ENCODE assay signal across 9 cellular contexts in genomic region chr12:54428050-54429013, GRCh38. TPM values are rescaled to one million over a fixed set of nuclear protein-coding genes. Genes with fewer than 3 reads are reported as not detected.
DNase-seq lines count a peak whose midpoint lies in the region; ATAC-seq, FAIRE-seq and TF ChIP-seq lines count a peak whose summit lies in the region.
"Had no signal": no experiment of that assay in that cellular context is flagged by ENCODE, and none has a peak within 500 bp of the region (broad histone marks: within the 10 kb centered on the region; RNA-seq: fewer than 3 reads in every experiment).

No MANE protein-coding gene starts in this region.

- WGBS in GM12878 (ENCODE audit: insufficient coverage, insufficient replicate concordance, low lambda C conversion rate, missing lambda C conversion rate): 36% methylated on average over 13 of the region's 13 CpGs
- 52% methylated on average over 13 of the region's 13 CpGs for WGBS in suprapubic skin

- TF ChIP-seq EP300 in GM12878 (IDR thresholded peaks at IDR 0.05; ENCODE audit: borderline replicate concordance in 1 of 2, control insufficient read depth in 1 of 2, low read depth in 2 of 2, low read length in 2 of 2) (no peak), suprapubic skin (IDR thresholded peaks at IDR 0.05) (no peak)

- H3K4me3 Mint-ChIP-seq in immature natural killer cell: peak overlapping the region; percentile 7 to 78 (median 69)

- H2AFZ ChIP-seq in GM12878 (ENCODE audit: control insufficient read depth, low read depth, low read length): no peak overlapping the region

- H3K4me3 ChIP-seq in GM12878 (no peak overlapping the region), suprapubic skin (no peak overlapping the region)

- BruUV-seq in GM12878 (replicated peaks; lab: Mats Ljungman, UMichigan): no TSS peak

- TF ChIP-seq RAD21 in GM12878 (IDR thresholded peaks at IDR 0.05; ENCODE audit: insufficient read depth, low read depth, low read length): no peak

- peaks cover 53 to 59% of the 10 kb centered on the region in 2 donors for H3K4me1 Mint-ChIP-seq in immature natural killer cell

- H3K9me3 ChIP-seq in GM12878 (replicated peaks; ENCODE audit: control insufficient read depth, insufficient read depth, low read length) (no peaks in the 10 kb centered on the region), suprapubic skin (no peaks in the 10 kb centered on the region)

- no peaks in the 10 kb centered on the region for H3K36me3 Mint-ChIP-seq in immature natural killer cell

- intact Hi-C loops in GM12878 (cut with micrococcal nuclease; ENCODE audit: unreplicated experiment): no loop called here

- peak overlapping the region; percentile 55 to 93 (median 88) for H3K27ac Mint-ChIP-seq in immature natural killer cell

- in situ Hi-C loops in KBM-7 (cut with MboI; ENCODE audit: low pct_unique_long_range_greater_than_20kb, low sequenced_read_pairs) (no loop called here), GM12878 (cut with MboI) (no loop called here)

- H3K27ac ChIP-seq in GM12878 (ENCODE audit: control insufficient read depth, insufficient read depth) (no peak overlapping the region), suprapubic skin (peak overlapping the region; percentile 31), substantia nigra (ENCODE audit: low read depth, low read length, poor library complexity, severe bottlenecking) (no peak overlapping the region)

- H4K20me1 ChIP-seq in GM12878 (ENCODE audit: control insufficient read depth, insufficient read depth): no peaks in the 10 kb centered on the region

- H3K4me1 ChIP-seq in GM12878 (ENCODE audit: control insufficient read depth, insufficient read depth, low read length) (peaks cover 5% of the 10 kb centered on the region), suprapubic skin (peaks cover 77% of the 10 kb centered on the region)

- DNase-seq in KBM-7: peak; percentile 70
- no peak for DNase-seq in GM12878 (ENCODE audit: low read depth, low spot score)
- DNase-seq in immature natural killer cell: peak; percentile 42 to 50 (median 48)
- no peak for DNase-seq in suprapubic skin (ENCODE audit: low spot score in 2 of 2)
- DNase-seq in substantia nigra (lab: John Stamatoyannopoulos, UW): no peak
- DNase-seq in activated naive CD4-positive, alpha-beta T cell (lab: John Stamatoyannopoulos, UW): no peak

- POLR2A ChIA-PET in GM12878 (lab: Charles Lee): interaction anchor here (0.6 to 3.3 kb wide), 7 partner anchors 9 to 204 kb away, joined by 3 to 10 read pairs (median 3); no protein-coding TSS in a partner anchor

- RAD21 ChIA-PET in GM12878 (lab: Charles Lee; ENCODE audit: unreplicated experiment): interaction anchor here (0.9 to 3.5 kb wide), 5 partner anchors 10 to 32 kb away, joined by 3 to 28 read pairs (median 9); no protein-coding TSS in a partner anchor

- H3K9ac ChIP-seq in GM12878 (ENCODE audit: control insufficient read depth, insufficient read depth, low read length): no peak overlapping the region

- H3K27me3 ChIP-seq in GM12878 (replicated peaks in 1 of 2; ENCODE audit: control insufficient read depth in 2 of 2, insufficient read depth in 2 of 2, low read length in 1 of 2): peaks cover 7 to 16% of the 10 kb centered on the region in 2 experiments
- no peaks in the 10 kb centered on the region for H3K27me3 ChIP-seq in suprapubic skin

- no peak for TF ChIP-seq POLR2A in GM12878 (IDR thresholded peaks at IDR 0.05; ENCODE audit: low read depth, low read length)
- no peak for TF ChIP-seq POLR2A in suprapubic skin (IDR thresholded peaks at IDR 0.05)

- H3K36me3 ChIP-seq in GM12878 (ENCODE audit: control insufficient read depth in 2 of 2, insufficient read depth in 2 of 2, low read length in 1 of 2) (no peaks in the 10 kb centered on the region), suprapubic skin (no peaks in the 10 kb centered on the region)

- SMC1A ChIA-PET in GM12878 (lab: Charles Lee; ENCODE audit: uncharacterized antibody, unreplicated experiment): interaction anchor here (1.3 to 21.0 kb wide), 5 partner anchors 10 to 27 kb away, joined by 3 to 469 read pairs (median 12); no protein-coding TSS in a partner anchor

- H3K9me3 Mint-ChIP-seq in immature natural killer cell: no peaks in the 10 kb centered on the region

- no peak for FAIRE-seq in GM12878 (lab: Jason Lieb, UNC)

- H3K79me2 ChIP-seq in GM12878 (ENCODE audit: control insufficient read depth, insufficient read depth, low read length): no peaks in the 10 kb centered on the region

- peaks cover 2 to 4% (median 4%) of the 10 kb centered on the region in 3 donors for H3K27me3 Mint-ChIP-seq in immature natural killer cell (ENCODE audit: low read depth in 3 of 3)

- H3K4me2 ChIP-seq in GM12878 (ENCODE audit: control insufficient read depth, insufficient read depth): no peak overlapping the region

- TF ChIP-seq CTCF in GM12878 (IDR thresholded peaks at IDR 0.05 in 2 of 3, conservative IDR thresholded peaks at IDR 0.05 in 1 of 3; ENCODE audit: control insufficient read depth in 2 of 3, extremely low read depth in 1 of 3, insufficient read depth in 1 of 3, low read depth in 3 of 3, low read length in 3 of 3) (no peak), suprapubic skin (IDR thresholded peaks at IDR 0.05) (no peak)

- CTCF ChIA-PET in GM12878 (lab: Yijun Ruan, JAX): interaction anchor here (0.8 to 33.3 kb wide), 7 partner anchors 8 to 48 kb away, joined by 3 to 1071 read pairs (median 4); no protein-coding TSS in a partner anchor

- ATAC-seq in GM12878: 0 out of 3 replicates have a peak, but pooled peaks have one; percentile 16
- no peak for ATAC-seq in GM18502 (IDR thresholded peaks at IDR 0.05; ENCODE audit: poor library complexity, unreplicated experiment)
- no peak for ATAC-seq in GM18907 (IDR thresholded peaks at IDR 0.05; ENCODE audit: unreplicated experiment)

TF ChIP-seq in GM12878, 131 proteins besides CTCF, POLR2A, EP300 and RAD21 (continues in another document):
- TF ChIP-seq BMI1 (IDR thresholded peaks at IDR 0.05; ENCODE audit: borderline replicate concordance) (no peak), TCF7 (IDR thresholded peaks at IDR 0.05; ENCODE audit: borderline replicate concordance) (no peak), KDM1A (IDR thresholded peaks at IDR 0.05; ENCODE audit: borderline replicate concordance) (no peak), YY1 (IDR thresholded peaks at IDR 0.05; ENCODE audit: low read depth, low read length) (no peak)

RNA-seq across cellular contexts. Expression of gene ITGA5, which starts 9.3 kb away (rescaled TPM):
- total RNA-seq in GM12878 (2013; cell fraction: nucleolus; rRNA removed): 7.6 and 13.2 TPM in 2 replicates
- total RNA-seq in GM12878 (2014; rRNA removed): 0.73 and 0.98 TPM in 2 replicates
- total RNA-seq in GM12878 (2014; rRNA removed; fragmentation: Illumina TruSeq; extraction: Trizol): 0.41 and 0.58 TPM in 2 replicates
- 1.2 and 1.5 TPM in 2 replicates for total RNA-seq in GM12878 (2021)
- polyA plus RNA-seq in GM12878 (2011; ENCODE audit: low read depth): 1.2 TPM
- polyA plus RNA-seq in GM12878 (2011; rRNA removed): 13.9 and 22.5 TPM in 2 replicates
- 18.0 and 19.9 TPM in 2 replicates for polyA plus RNA-seq in GM12878 (2011; cell fraction: cytosol; rRNA removed)
- polyA plus RNA-seq in GM12878 (2011; cell fraction: nucleus; rRNA removed): 79.1 and 138 TPM in 2 replicates
- 1.0 and 2.1 TPM in 2 replicates for polyA plus RNA-seq in GM12878 (2012)
- 0.90 and 1.3 TPM in 2 replicates for polyA plus RNA-seq in GM12878 (2014; fragmentation: Illumina TruSeq; extraction: Trizol)
- under 1 TPM; 0.15 to 0.31 TPM for polyA plus RNA-seq in GM12878 (2014; fragmentation: Nextera tagmentation; extraction: Ambion mirVana)
- 0.49 and 0.64 TPM in 2 replicates for polyA plus RNA-seq in GM12878 (2014; rRNA removed)
- under 1 TPM; 0.23 to 0.35 TPM for polyA plus RNA-seq in GM12878 (2016; fragmentation: Nextera tagmentation; extraction: Ambion mirVana)
- polyA minus RNA-seq in GM12878 (2011; rRNA and poly(A)+ RNA removed): 35.0 and 45.0 TPM in 2 replicates
- 12.2 TPM in 2 replicates for polyA minus RNA-seq in GM12878 (2011; cell fraction: cytosol; rRNA and poly(A)+ RNA removed)
- polyA minus RNA-seq in GM12878 (2011; cell fraction: nucleus; rRNA and poly(A)+ RNA removed): 51.4 and 65.2 TPM in 2 replicates
- 100 to 1,000 TPM in 1 of 3 donors, 10 to 100 TPM in 2; 26.2 to 119 (median 65.5) TPM for polyA plus RNA-seq in immature natural killer cell
- 10 to 100 TPM; 16.3 to 36.4 (median 24.8) TPM for total RNA-seq in suprapubic skin

RNA-seq across cellular contexts. Expression of gene ZNF385A, which starts 43.8 kb away (rescaled TPM):
- 0.67 TPM in 1 of 2 replicates, not detected in the other for total RNA-seq in GM12878 (2013; cell fraction: nucleolus; rRNA removed)
- total RNA-seq in GM12878 (2014; rRNA removed) (1.8 and 1.9 TPM in 2 replicates), GM12878 (2014; rRNA removed; fragmentation: Illumina TruSeq; extraction: Trizol) (1.2 and 1.3 TPM in 2 replicates), GM12878 (2021) (23.3 and 23.5 TPM in 2 replicates), suprapubic skin (100 to 1,000 TPM in 3 of 4 donors, 10 to 100 TPM in 1; 99.5 to 134 (median 113) TPM)
- polyA plus RNA-seq in GM12878 (2011; ENCODE audit: low read depth): 2.4 TPM
- polyA plus RNA-seq in GM12878 (2011; rRNA removed) (0.24 and 2.0 TPM in 2 replicates), GM12878 (2014; fragmentation: Illumina TruSeq; extraction: Trizol) (4.6 and 10.4 TPM in 2 replicates), GM12878 (2014; fragmentation: Nextera tagmentation; extraction: Ambion mirVana) (under 1 TPM; 0.26 to 0.62 TPM), GM12878 (2014; rRNA removed) (7.7 and 10.8 TPM in 2 replicates), GM12878 (2016; fragmentation: Nextera tagmentation; extraction: Ambion mirVana) (10 to 100 TPM; 24.6 to 26.1 TPM), immature natural killer cell (1 to 10 TPM; 1.8 to 2.7 (median 2.2) TPM)
- polyA plus RNA-seq in GM12878 (2011; cell fraction: cytosol; rRNA removed): 3.3 and 4.0 TPM in 2 replicates
- 3.3 and 4.9 TPM in 2 replicates for polyA plus RNA-seq in GM12878 (2011; cell fraction: nucleus; rRNA removed)
- 7.4 and 9.2 TPM in 2 replicates for polyA plus RNA-seq in GM12878 (2012)
- polyA minus RNA-seq in GM12878 (2011; rRNA and poly(A)+ RNA removed): 1.5 and 1.9 TPM in 2 replicates
- polyA minus RNA-seq in GM12878 (2011; cell fraction: cytosol; rRNA and poly(A)+ RNA removed): 3.4 and 4.4 TPM in 2 replicates
- 0.85 and 1.1 TPM in 2 replicates for polyA minus RNA-seq in GM12878 (2011; cell fraction: nucleus; rRNA and poly(A)+ RNA removed)

RNA-seq across cellular contexts. Expression of gene GTSF1, which starts 45.1 kb away (rescaled TPM):
- not detected in 2 replicates for total RNA-seq in GM12878 (2013; cell fraction: nucleolus; rRNA removed)
- total RNA-seq in GM12878 (2014; rRNA removed): 82.4 and 95.4 TPM in 2 replicates
- total RNA-seq in GM12878 (2014; rRNA removed; fragmentation: Illumina TruSeq; extraction: Trizol): 100 and 102 TPM in 2 replicates
- 65.9 and 67.9 TPM in 2 replicates for total RNA-seq in GM12878 (2021)
- polyA plus RNA-seq in GM12878 (2011; ENCODE audit: low read depth): 102 TPM
- 1.5 and 1.6 TPM in 2 replicates for polyA plus RNA-seq in GM12878 (2011; rRNA removed)
- 0.90 and 2.6 TPM in 2 replicates for polyA plus RNA-seq in GM12878 (2011; cell fraction: cytosol; rRNA removed)
- polyA plus RNA-seq in GM12878 (2011; cell fraction: nucleus; rRNA removed): 0.50 and 0.72 TPM in 2 replicates
- polyA plus RNA-seq in GM12878 (2012): 59.4 and 62.6 TPM in 2 replicates
- 146 and 192 TPM in 2 replicates for polyA plus RNA-seq in GM12878 (2014; fragmentation: Illumina TruSeq; extraction: Trizol)
- polyA plus RNA-seq in GM12878 (2014; fragmentation: Nextera tagmentation; extraction: Ambion mirVana): 100 to 1,000 TPM; 257 to 374 TPM
- 114 and 139 TPM in 2 replicates for polyA plus RNA-seq in GM12878 (2014; rRNA removed)
- polyA plus RNA-seq in GM12878 (2016; fragmentation: Nextera tagmentation; extraction: Ambion mirVana): 100 to 1,000 TPM; 178 to 186 TPM
- 0.36 and 0.51 TPM in 2 replicates for polyA minus RNA-seq in GM12878 (2011; rRNA and poly(A)+ RNA removed)
- not detected in 2 replicates for polyA minus RNA-seq in GM12878 (2011; cell fraction: cytosol; rRNA and poly(A)+ RNA removed)
- 1.5 TPM in 1 of 2 replicates, not detected in the other for polyA minus RNA-seq in GM12878 (2011; cell fraction: nucleus; rRNA and poly(A)+ RNA removed)
- polyA plus RNA-seq in immature natural killer cell: 10 to 100 TPM; 14.1 to 22.7 (median 16.6) TPM
- not detected for total RNA-seq in suprapubic skin
- total RNA-seq: dermis microvascular lymphatic vessel endothelial cell had no signal

Comparison
In these comparisons a context has a peak if more than half of its experiments do, and no peak if none do; other contexts are left out.
1. DNase-seq: peak in KBM-7 (single experiment) and immature natural killer cell (3 of 3); none in GM12878 (single experiment), suprapubic skin (0 of 2), substantia nigra (0 of 49) and activated naive CD4-positive, alpha-beta T cell (0 of 4).
2. RNA of gene ZNF385A, which starts 43.8 kb away (total RNA-seq): 99.5 to 134 TPM in suprapubic skin; 0.67 to 23.5 TPM in GM12878; every median in the first group is over 4 times any median in the second.